15 cellular contexts compared by ENCODE assay signal in the genomic region with DNA sequence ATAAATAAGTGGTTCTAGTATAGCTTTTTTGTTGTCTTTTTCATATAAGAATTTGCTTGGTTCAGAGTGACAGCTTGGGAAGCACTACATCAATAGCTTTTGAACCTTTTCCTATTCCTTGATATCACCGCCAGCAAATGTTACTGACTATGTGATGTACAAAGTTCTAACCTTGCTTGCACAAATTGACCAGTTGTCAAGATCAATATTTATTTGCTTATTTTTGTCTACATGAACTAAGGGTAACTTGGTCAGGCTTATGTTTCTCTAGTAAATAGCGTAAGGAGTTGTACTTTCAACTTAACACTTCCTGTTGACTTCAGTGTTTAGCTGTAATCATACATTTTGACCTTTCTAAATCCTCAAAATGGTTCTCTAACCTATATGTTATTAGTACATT.
A peak's percentile ranks its signal among the peaks of the same experiment; 100 is the strongest.
DNase-seq lines count a peak whose midpoint lies in the region; ATAC-seq and TF ChIP-seq lines count a peak whose summit lies in the region.
"Had no signal": no experiment of that assay in that cellular context is flagged by ENCODE, and none has a peak within 500 bp of the region (broad histone marks: within the 10 kb centered on the region; RNA-seq: fewer than 3 reads in every experiment).

No MANE protein-coding gene starts in this region.

- H3K27me3 ChIP-seq in Karpas-422 (ENCODE audit: low read length) (no peaks in the 10 kb centered on the region), gastroesophageal sphincter (no peaks in the 10 kb centered on the region)
- H3K27me3 ChIP-seq: upper lobe of left lung had no signal

- H3K4me2 ChIP-seq in Karpas-422 (ENCODE audit: low read depth, low read length, poor library complexity, severe bottlenecking), result peak overlapping the region; percentile 80

- H3K9ac ChIP-seq in Karpas-422 (ENCODE audit: low read length), result no peak overlapping the region

- no peaks in the 10 kb centered on the region for H3K9me2 ChIP-seq in Karpas-422 (replicated peaks; ENCODE audit: insufficient read depth, low read length)

- TF ChIP-seq POLR2A in gastroesophageal sphincter (IDR thresholded peaks at IDR 0.05), result no peak

- H3K9me3 ChIP-seq in Karpas-422 (ENCODE audit: low read length), result no peaks in the 10 kb centered on the region
- H3K9me3 ChIP-seq in gastroesophageal sphincter, result no peaks in the 10 kb centered on the region
- H3K9me3 ChIP-seq: upper lobe of left lung had no signal

- H3K4me1 Mint-ChIP-seq in activated T-cell treated with anti-CD3 and anti-CD28 coated beads, Interleukin-2, amount 50 U/mL, for 72 hours (ENCODE audit: low read depth), result peaks cover 74% of the 10 kb centered on the region
- peaks cover 45% of the 10 kb centered on the region for H3K4me1 Mint-ChIP-seq in stimulated activated effector memory CD8-positive, alpha-beta T cell treated with anti-CD3 and anti-CD28 coated beads, Interleukin-12 subunit alpha, Interleukin-12 subunit beta, amount 100 ng/mL, for 72 hours

- H3K4me1 ChIP-seq in Karpas-422 (ENCODE audit: low read length), result peaks cover 80% of the 10 kb centered on the region
- peaks cover 22 to 72% (median 25%) of the 10 kb centered on the region in 3 donors for H3K4me1 ChIP-seq in gastroesophageal sphincter

- H3K36me3 Mint-ChIP-seq in activated T-cell treated with anti-CD3 and anti-CD28 coated beads, Interleukin-2, amount 50 U/mL, for 72 hours (ENCODE audit: insufficient read depth in 2 of 2), result peaks cover 0 to 7% of the 10 kb centered on the region in 2 donors
- peaks cover 13% of the 10 kb centered on the region for H3K36me3 Mint-ChIP-seq in stimulated activated effector memory CD8-positive, alpha-beta T cell treated with anti-CD3 and anti-CD28 coated beads, Interleukin-12 subunit alpha, Interleukin-12 subunit beta, amount 100 ng/mL, for 72 hours

- ATAC-seq in activated T-cell treated with anti-CD3 and anti-CD28 coated beads, Interleukin-2, amount 50 U/mL, for 72 hours (replicated peaks in 1 of 2), result no peak
- ATAC-seq in gastroesophageal sphincter, result no peak
- no peak for ATAC-seq in stimulated activated effector memory CD8-positive, alpha-beta T cell treated with anti-CD3 and anti-CD28 coated beads, Interleukin-12 subunit alpha, Interleukin-12 subunit beta, amount 100 ng/mL, for 72 hours
- no peak for ATAC-seq in HG02759 (IDR thresholded peaks at IDR 0.05; ENCODE audit: unreplicated experiment)

- H3K36me3 ChIP-seq in Karpas-422 (ENCODE audit: insufficient read depth, low read length) (no peaks in the 10 kb centered on the region), gastroesophageal sphincter (no peaks in the 10 kb centered on the region)
- H3K36me3 ChIP-seq: upper lobe of left lung had no signal

- H2AFZ ChIP-seq in Karpas-422 (ENCODE audit: low read length), result no peak overlapping the region

- no peak for TF ChIP-seq EP300 in gastroesophageal sphincter (IDR thresholded peaks at IDR 0.05)

- peak overlapping the region; percentile 42 to 79 for H3K4me3 Mint-ChIP-seq in activated T-cell treated with anti-CD3 and anti-CD28 coated beads, Interleukin-2, amount 50 U/mL, for 72 hours
- peak overlapping the region; percentile 70 for H3K4me3 Mint-ChIP-seq in stimulated activated effector memory CD8-positive, alpha-beta T cell treated with anti-CD3 and anti-CD28 coated beads, Interleukin-12 subunit alpha, Interleukin-12 subunit beta, amount 100 ng/mL, for 72 hours
- H3K4me3 Mint-ChIP-seq: dendritic cell treated with granulocyte-macrophage colony-stimulating factor and Interleukin-4, amounts not matched to agents 40 ng/mL and 50 ng/mL, for 4 days had no signal

- no peaks in the 10 kb centered on the region for H4K20me1 ChIP-seq in Karpas-422 (ENCODE audit: insufficient read depth, low read depth, low read length)

- TF ChIP-seq CTCF in gastroesophageal sphincter (IDR thresholded peaks at IDR 0.05) (no peak), GM20000 (IDR thresholded peaks at IDR 0.05; ENCODE audit: extremely low read depth, missing control alignments) (no peak)

- DNase-seq in activated T-cell treated with anti-CD3 and anti-CD28 coated beads, Interleukin-2, amount 50 U/mL, for 72 hours, result no peak
- no peak for DNase-seq in activated T-cell treated with anti-CD3 and anti-CD28 coated beads, Interleukin-2, amount 50 U/mL, for 48 hours
- DNase-seq in Karpas-422, result no peak
- no peak for DNase-seq in stimulated activated effector memory CD8-positive, alpha-beta T cell treated with anti-CD3 and anti-CD28 coated beads, Interleukin-12 subunit alpha, Interleukin-12 subunit beta, amount 100 ng/mL, for 72 hours (ENCODE audit: low spot score in 2 of 2)
- DNase-seq in GM20000 (ENCODE audit: low spot score), result no peak
- DNase-seq in MV-4-11 (lab: John Stamatoyannopoulos, UW), result no peak
- DNase-seq: aorta, DMS79 treated with DMSO at 0.1 percent for 48 hours, mesenchymal stem cell, NCI-H1694, NCI-H526, upper lobe of left lung had no signal

- peak overlapping the region; percentile 97 for H3K27ac ChIP-seq in Karpas-422 (ENCODE audit: low read length)
- peak overlapping the region in 3 of 4 donors; percentile 23 to 75 (median 64) for H3K27ac ChIP-seq in gastroesophageal sphincter

- 84 to 86% methylated on average over 1 to 2 of the region's 2 CpGs for WGBS in gastroesophageal sphincter (ENCODE audit: low coverage in 1 of 2), 2 donors

- H3K27me3 Mint-ChIP-seq in activated T-cell treated with anti-CD3 and anti-CD28 coated beads, Interleukin-2, amount 50 U/mL, for 72 hours (ENCODE audit: low read depth), result no peaks in the 10 kb centered on the region
- H3K27me3 Mint-ChIP-seq: dendritic cell treated with granulocyte-macrophage colony-stimulating factor and Interleukin-4, amounts not matched to agents 40 ng/mL and 50 ng/mL, for 4 days had no signal

- no peaks in the 10 kb centered on the region for H3K9me3 Mint-ChIP-seq in activated T-cell treated with anti-CD3 and anti-CD28 coated beads, Interleukin-2, amount 50 U/mL, for 72 hours
- H3K9me3 Mint-ChIP-seq in stimulated activated effector memory CD8-positive, alpha-beta T cell treated with anti-CD3 and anti-CD28 coated beads, Interleukin-12 subunit alpha, Interleukin-12 subunit beta, amount 100 ng/mL, for 72 hours, result no peaks in the 10 kb centered on the region
- H3K9me3 Mint-ChIP-seq: dendritic cell treated with granulocyte-macrophage colony-stimulating factor and Interleukin-4, amounts not matched to agents 40 ng/mL and 50 ng/mL, for 4 days had no signal

- H3K4me3 ChIP-seq in Karpas-422 (ENCODE audit: low read length) (no peak overlapping the region), gastroesophageal sphincter (no peak overlapping the region)
- H3K4me3 ChIP-seq: upper lobe of left lung had no signal

- H3K27ac Mint-ChIP-seq in activated T-cell treated with anti-CD3 and anti-CD28 coated beads, Interleukin-2, amount 50 U/mL, for 72 hours, result peak overlapping the region; percentile 93
- H3K27ac Mint-ChIP-seq in stimulated activated effector memory CD8-positive, alpha-beta T cell treated with anti-CD3 and anti-CD28 coated beads, Interleukin-12 subunit alpha, Interleukin-12 subunit beta, amount 100 ng/mL, for 72 hours, result peak overlapping the region; percentile 92
- H3K27ac Mint-ChIP-seq: dendritic cell treated with granulocyte-macrophage colony-stimulating factor and Interleukin-4, amounts not matched to agents 40 ng/mL and 50 ng/mL, for 4 days had no signal

- peaks cover 15% of the 10 kb centered on the region; the same call in 1 of the 2 replicates for H3K79me2 ChIP-seq in Karpas-422 (ENCODE audit: low read length)
